ENCODE assay signal across 8 cellular contexts in the genomic region with DNA sequence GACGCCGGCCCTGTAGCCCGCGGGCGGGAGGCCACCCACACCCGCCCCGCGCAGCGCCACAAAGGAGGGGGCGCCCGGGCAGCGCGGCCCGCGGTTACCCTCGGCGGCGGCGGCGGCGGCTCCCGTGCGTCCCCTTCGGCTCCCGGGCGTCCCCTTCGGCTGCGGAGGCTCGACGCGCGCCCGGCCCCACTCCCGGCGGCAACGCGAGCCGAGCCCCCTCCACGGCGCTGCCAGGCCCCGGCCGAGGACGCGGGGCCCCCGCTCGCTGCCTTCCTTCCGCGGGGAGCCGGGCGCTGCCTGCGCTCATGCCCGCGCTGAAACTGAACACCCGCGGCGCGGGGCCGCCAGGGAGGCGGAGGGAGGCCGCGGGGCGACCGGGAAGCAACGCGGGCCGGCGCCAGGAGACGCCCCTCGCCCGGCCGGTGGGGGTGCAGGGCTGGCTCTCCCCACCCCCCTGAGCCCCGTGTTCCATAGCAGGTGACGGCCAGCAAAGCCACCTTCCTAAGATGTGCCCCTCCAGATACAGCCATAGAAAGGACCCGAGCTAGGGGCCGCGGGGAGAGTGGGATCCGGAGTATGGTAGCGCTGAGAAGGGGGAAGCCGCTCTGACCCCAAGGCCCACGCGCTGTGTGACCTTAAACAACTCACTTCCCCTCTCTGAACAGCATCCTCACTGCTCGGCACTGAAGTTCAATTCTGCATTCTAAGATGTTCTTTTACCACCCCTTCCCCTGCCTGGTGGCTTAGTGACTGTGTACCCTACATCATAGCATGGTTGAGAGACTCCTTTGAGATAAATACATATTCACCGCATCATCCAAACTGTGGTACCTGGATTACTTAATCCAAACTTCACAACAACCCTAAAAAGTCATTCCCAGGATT. TPM values are rescaled to one million over a fixed set of nuclear protein-coding genes. Genes with fewer than 3 reads are reported as not detected.
DNase-seq lines count a peak whose midpoint lies in the region; ATAC-seq and TF ChIP-seq lines count a peak whose summit lies in the region.

No MANE protein-coding gene starts in this region.

- RAD21 ChIA-PET in HCT116 (lab: Charles Lee; ENCODE audit: low non-redundant PET in 1 of 2, low total read pairs in 2 of 2, uncharacterized antibody in 2 of 2, unreplicated experiment in 2 of 2): interaction anchor here in 1 of 2 experiments (0.6 to 1.5 kb wide), 2 partner anchors 14 to 141 kb away, joined by 3 to 4 read pairs; no protein-coding TSS in a partner anchor

- H3F3A ChIP-seq in smooth muscle cell (ENCODE audit: low read depth): no peaks in the 10 kb centered on the region

- H3K27me3 ChIP-seq in HCT116 (ENCODE audit: insufficient read depth, low read length): no peaks in the 10 kb centered on the region
- no peaks in the 10 kb centered on the region for H3K27me3 ChIP-seq in iPS DF 6.9 (ENCODE audit: control insufficient read depth, insufficient read depth, low read length)
- H3K27me3 ChIP-seq in smooth muscle cell (ENCODE audit: low read depth): peaks cover 10% of the 10 kb centered on the region

- intact Hi-C loops in HCT116 (cut with micrococcal nuclease): no loop called here

- peak; percentile 19 for ATAC-seq in HCT116
- peak; percentile 15 for ATAC-seq in activated naive CD8-positive, alpha-beta T cell treated with anti-CD3 and anti-CD28 coated beads, Interleukin-2, amount 10 ng/mL, durations not matched to agents 7 days and 5 days (ENCODE audit: low read depth)

- in situ Hi-C loops in GM13976 (cut with MboI; ENCODE audit: low sequenced_read_pairs, unreplicated experiment): no loop called here

- H3K4me1 Mint-ChIP-seq in activated naive CD8-positive, alpha-beta T cell treated with anti-CD3 and anti-CD28 coated beads, Interleukin-2, amount 10 ng/mL, durations not matched to agents 7 days and 5 days: peaks cover 45% of the 10 kb centered on the region

- H3K27me3 Mint-ChIP-seq in activated naive CD8-positive, alpha-beta T cell treated with anti-CD3 and anti-CD28 coated beads, Interleukin-2, amount 10 ng/mL, durations not matched to agents 7 days and 5 days: no peaks in the 10 kb centered on the region

- H3K4me2 ChIP-seq in HCT116 (ENCODE audit: low read length) (peak overlapping the region; percentile 85), smooth muscle cell (peak overlapping the region; percentile 94)

- H2AFZ ChIP-seq in HCT116 (ENCODE audit: low read depth, low read length, poor library complexity, severe bottlenecking): peak overlapping the region; percentile 1
- H2AFZ ChIP-seq in smooth muscle cell (ENCODE audit: low read depth): no peak overlapping the region

- CTCF ChIA-PET in HCT116 (lab: Charles Lee): interaction anchor here (1.1 to 2.5 kb wide), 3 partner anchors 15 to 257 kb away, joined by 3 to 10 read pairs (median 4); no protein-coding TSS in a partner anchor

- POLR2A ChIA-PET in HCT116 (lab: Charles Lee): interaction anchor here (0.5 kb wide), 1 partner anchor 177 kb away, joined by 4 read pairs; no protein-coding TSS in a partner anchor
- POLR2A ChIA-PET in activated naive CD8-positive, alpha-beta T cell treated with anti-CD3 and anti-CD28 coated beads, Interleukin-2, amount 10 ng/mL, durations not matched to agents 7 days and 5 days (lab: Charles Lee): interaction anchor here (0.9 to 2.9 kb wide), 7 partner anchors 14 to 175 kb away, joined by 3 to 17 read pairs (median 6); partner anchors contain the start of genes ORAI1 and TMEM120B

- peak overlapping the region; percentile 75 for H3K27ac Mint-ChIP-seq in activated naive CD8-positive, alpha-beta T cell treated with anti-CD3 and anti-CD28 coated beads, Interleukin-2, amount 10 ng/mL, durations not matched to agents 7 days and 5 days

- BruUV-seq in HCT116 (replicated peaks; lab: Mats Ljungman, UMichigan): no TSS peak

- no peaks in the 10 kb centered on the region for H3K9me3 ChIP-seq in HCT116 (ENCODE audit: control insufficient read depth in 1 of 2, insufficient read depth in 1 of 2, low read depth in 1 of 2, low read length in 2 of 2)
- no peaks in the 10 kb centered on the region for H3K9me3 ChIP-seq in iPS DF 6.9 (ENCODE audit: control insufficient read depth, insufficient read depth, low read length)
- H3K9me3 ChIP-seq in smooth muscle cell (replicated peaks; ENCODE audit: low read depth): no peaks in the 10 kb centered on the region

- peak overlapping the region; percentile 48 to 69 for H3K4me3 ChIP-seq in HCT116 (replicated peaks in 1 of 2; ENCODE audit: low read depth in 1 of 2, low read length in 2 of 2)
- peak overlapping the region; percentile 43; the same call in 1 of the 2 replicates for H3K4me3 ChIP-seq in iPS DF 6.9 (ENCODE audit: low read length)
- peak overlapping the region; percentile 50 for H3K4me3 ChIP-seq in smooth muscle cell

- H3K9me2 ChIP-seq in HCT116 (ENCODE audit: insufficient read depth): no peaks in the 10 kb centered on the region

- TF ChIP-seq RAD21 in HCT116 (IDR thresholded peaks at IDR 0.05; ENCODE audit: low read depth): no peak

- H3K79me2 ChIP-seq in HCT116 (ENCODE audit: insufficient read depth, low read length) (no peaks in the 10 kb centered on the region), smooth muscle cell (ENCODE audit: low read depth) (no peaks in the 10 kb centered on the region)

- H3K36me3 ChIP-seq in HCT116 (ENCODE audit: control insufficient read depth in 1 of 2, insufficient read depth in 2 of 2, low read length in 2 of 2) (no peaks in the 10 kb centered on the region), iPS DF 6.9 (ENCODE audit: control insufficient read depth, insufficient read depth, low read length) (peaks cover 7% of the 10 kb centered on the region), smooth muscle cell (ENCODE audit: low read depth) (no peaks in the 10 kb centered on the region)

- TF ChIP-seq CTCF in GM13976 (IDR thresholded peaks at IDR 0.05; ENCODE audit: borderline replicate concordance, control extremely low read depth, extremely low read depth, insufficient read depth, missing control alignments) (no peak), HCT116 (IDR thresholded peaks at IDR 0.05 in 2 of 3, conservative IDR thresholded peaks at IDR 0.05 in 1 of 3; ENCODE audit: borderline replicate concordance in 1 of 3, insufficient read depth in 1 of 3, low read depth in 2 of 3, low read length in 2 of 3) (no peak), smooth muscle cell (IDR thresholded peaks at IDR 0.05; ENCODE audit: borderline replicate concordance, insufficient read depth, poor library complexity, severe bottlenecking) (no peak)

- H3K4me1 ChIP-seq in HCT116 (ENCODE audit: control insufficient read depth in 1 of 2, insufficient read depth in 2 of 2, low read length in 2 of 2) (peaks cover 13 to 34% of the 10 kb centered on the region in 2 experiments; a peak in 3 of 4 replicates), iPS DF 6.9 (ENCODE audit: control insufficient read depth, insufficient read depth, low read length) (peaks cover 13% of the 10 kb centered on the region), smooth muscle cell (ENCODE audit: low read depth) (peaks cover 19% of the 10 kb centered on the region)

- H3K4me3 Mint-ChIP-seq in activated naive CD8-positive, alpha-beta T cell treated with anti-CD3 and anti-CD28 coated beads, Interleukin-2, amount 10 ng/mL, durations not matched to agents 7 days and 5 days: peak overlapping the region; percentile 79

- no CpG with 5 or more reads among the region's 83 CpGs for WGBS in iPS DF 6.9 (ENCODE audit: insufficient coverage, insufficient read length)
- 8% methylated on average over 61 of the region's 83 CpGs for WGBS in smooth muscle cell (ENCODE audit: low lambda C conversion rate)

- peak overlapping the region; percentile 88 for H3K27ac ChIP-seq in HCT116 (ENCODE audit: low read depth, low read length)
- H3K27ac ChIP-seq in iPS DF 6.9 (ENCODE audit: low read length): no peak overlapping the region
- no peak overlapping the region for H3K27ac ChIP-seq in smooth muscle cell (ENCODE audit: low read depth)

- H3K9ac ChIP-seq in HCT116 (ENCODE audit: low read length): peak overlapping the region; percentile 76
- H3K9ac ChIP-seq in smooth muscle cell (ENCODE audit: low read depth): no peak overlapping the region

- peaks cover 14% of the 10 kb centered on the region for H3K36me3 Mint-ChIP-seq in activated naive CD8-positive, alpha-beta T cell treated with anti-CD3 and anti-CD28 coated beads, Interleukin-2, amount 10 ng/mL, durations not matched to agents 7 days and 5 days

- H3K9me3 Mint-ChIP-seq in activated naive CD8-positive, alpha-beta T cell treated with anti-CD3 and anti-CD28 coated beads, Interleukin-2, amount 10 ng/mL, durations not matched to agents 7 days and 5 days: no peaks in the 10 kb centered on the region

- peak; percentile 61 for DNase-seq in GM13976 (ENCODE audit: low spot score)
- DNase-seq in HCT116 (ENCODE audit: low read depth, low spot score): no peak
- DNase-seq in NCI-H146 treated with DMSO at 0.1 percent for 48 hours (lab: John Stamatoyannopoulos, UW; ENCODE audit: unreplicated experiment): peak; percentile 8
- peak; percentile 69 for DNase-seq in activated naive CD8-positive, alpha-beta T cell treated with anti-CD3 and anti-CD28 coated beads, Interleukin-2, amount 10 ng/mL, durations not matched to agents 7 days and 5 days
- DNase-seq in iPS DF 6.9 (ENCODE audit: low read depth, low spot score): no peak
- DNase-seq in smooth muscle cell (lab: John Stamatoyannopoulos, UW; ENCODE audit: unreplicated experiment): no peak
- DNase-seq in cortex of kidney (lab: John Stamatoyannopoulos, UW): no peak
- no peak for DNase-seq in SK-N-DZ (ENCODE audit: low spot score)

- H4K20me1 ChIP-seq in HCT116 (ENCODE audit: insufficient read depth) (no peaks in the 10 kb centered on the region), smooth muscle cell (ENCODE audit: low read depth) (peaks cover 9% of the 10 kb centered on the region)

- no peak for TF ChIP-seq POLR2A in HCT116 (IDR thresholded peaks at IDR 0.05; ENCODE audit: borderline replicate concordance, extremely low read depth, insufficient read depth, insufficient read length)

TF ChIP-seq in HCT116, 20 proteins besides CTCF, POLR2A, EP300 and RAD21:
- TF ChIP-seq ZFX (IDR thresholded peaks at IDR 0.05) (peak; percentile 42; the same call in 1 of the 2 replicates), JUND (IDR thresholded peaks at IDR 0.05) (no peak)
TF ChIP-seq in HCT116: peak in this region for 1.

RNA-seq across cellular contexts. Expression of gene KDM2B, which starts 42.8 kb away (rescaled TPM):
- 36.7 TPM for total RNA-seq in HCT116 (2021; ENCODE audit: unreplicated experiment)
- polyA plus RNA-seq in HCT116 (2012): 23.7 and 28.4 TPM in 2 replicates
- 10 to 100 TPM; 84.8 to 88.7 TPM for total RNA-seq in activated naive CD8-positive, alpha-beta T cell treated with anti-CD3 and anti-CD28 coated beads, Interleukin-2, amount 10 ng/mL, durations not matched to agents 7 days and 5 days
- total RNA-seq in smooth muscle cell: 19.9 and 34.9 TPM in 2 replicates
- polyA plus RNA-seq in smooth muscle cell: 16.3 and 22.6 TPM in 2 replicates
- 62.0 and 69.7 TPM in 2 replicates for polyA plus RNA-seq in SK-N-DZ (2014; cell fraction: cytosol; rRNA removed)
- polyA plus RNA-seq in SK-N-DZ (2014; cell fraction: nucleus; rRNA removed): 63.0 and 94.1 TPM in 2 replicates

Comparison
In these comparisons a context has a peak if more than half of its experiments do, and no peak if none do; other contexts are left out.
1. DNase-seq: peak in GM13976 (single experiment), NCI-H146 treated with DMSO at 0.1 percent for 48 hours (single experiment) and activated naive CD8-positive, alpha-beta T cell treated with anti-CD3 and anti-CD28 coated beads, Interleukin-2, amount 10 ng/mL, durations not matched to agents 7 days and 5 days (single experiment); none in HCT116 (single experiment), iPS DF 6.9 (single experiment), smooth muscle cell (single experiment), cortex of kidney (single experiment) and SK-N-DZ (single experiment).
2. Peak in every context shown above with its lines, with median percentiles within 50 percentile points of each other: H3K4me3 ChIP-seq.